In the genomic region with DNA sequence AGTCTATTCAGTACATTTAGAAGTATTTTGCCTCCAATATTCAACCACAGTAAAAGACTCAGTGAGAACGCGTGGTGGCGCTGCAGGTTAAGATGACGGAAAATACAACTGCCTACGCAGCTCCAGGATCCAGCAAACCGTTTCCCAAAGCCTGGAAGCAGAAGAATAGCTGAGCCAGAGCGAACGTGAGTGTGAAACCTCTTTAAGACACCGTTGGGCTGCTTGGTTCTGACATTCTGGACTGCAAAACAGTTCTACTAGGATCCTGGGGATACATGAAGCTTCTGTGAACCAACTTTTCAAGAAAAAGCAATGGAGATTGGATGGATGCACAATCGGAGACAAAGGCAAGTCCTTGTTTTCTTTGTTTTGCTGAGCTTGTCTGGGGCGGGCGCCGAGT, we compare ENCODE assay signal across 8 cellular contexts. TPM values are rescaled to one million over a fixed set of nuclear protein-coding genes. Genes with fewer than 3 reads are reported as not detected.
DNase-seq lines count a peak whose midpoint lies in the region; ATAC-seq, FAIRE-seq and TF ChIP-seq lines count a peak whose summit lies in the region.

PCDHB16 (plus strand) TSS at position 140 of the 400 bp plus-strand sequence; CDS start at position 313, 173 bp downstream.

- H3K27ac ChIP-seq in pancreas, result no peak within 1 kb of the TSS

- H3K36me3 ChIP-seq in pancreas, result no peaks in the 10 kb centered on the region

- H3K4me1 ChIP-seq in pancreas, result no peaks in the 10 kb centered on the region

- no peak for FAIRE-seq in pancreas (lab: Jason Lieb, UNC)

- peaks cover 0 to 4% (median 0%) of the 10 kb centered on the region in 4 donors for H3K9me3 ChIP-seq in pancreas

- ATAC-seq in pancreas (peak in 3 of 4 donors; percentile 58 to 81 (median 59)), left colon (no peak)
- ATAC-seq in activated CD4-positive, CD25-positive, alpha-beta regulatory T cell treated with anti-CD3 and anti-CD28 coated beads, Interleukin-2, amount 50 U/mL, for 24 hours, result no peak

- no peak for TF ChIP-seq CTCF in pancreas (IDR thresholded peaks at IDR 0.05)

- 11 to 17% methylated on average over 13 of the region's 13 CpGs for WGBS in pancreas, 2 donors

- H3K27me3 ChIP-seq in pancreas, result peaks cover 0 to 2% (median 0%) of the 10 kb centered on the region in 4 donors

- H3K4me3 ChIP-seq in pancreas, result peak within 1 kb of the TSS in 1 of 4 donors; percentile 14

- intact Hi-C loops in pancreas (cut with DNase I) (no loop called here), left colon (cut with DNase I, micrococcal nuclease) (no loop called here)

- DNase-seq in EL (peak; percentile 38), NCI-H82 (lab: John Stamatoyannopoulos, UW) (peak; percentile 38), fibroblast of peridontal ligament (ENCODE audit: extremely low read depth) (peak; percentile 35), pancreas (peak in 2 of 6 donors; percentile 25 to 30), left colon (no peak), NCI-H1048 (lab: John Stamatoyannopoulos, UW) (no peak)
- DNase-seq in activated T-cell treated with anti-CD3 and anti-CD28 coated beads, Interleukin-2, amount 50 U/mL, for 48 hours, result no peak

RNA-seq across cellular contexts. Expression of gene PCDHB16, which starts in this region (rescaled TPM):
- total RNA-seq in pancreas, result 1 to 10 TPM in 5 of 6 donors, under 1 TPM in 1; 0.98 to 2.5 (median 1.8) TPM
- polyA plus RNA-seq in pancreas, result 1 to 10 TPM in 1 of 2 donors, under 1 TPM in 1; 0.87 to 1.5 TPM
- 1 to 10 TPM in 1 of 2 donors, under 1 TPM in 1; 0.34 to 1.2 TPM for total RNA-seq in left colon

Comparison
In these comparisons a context has a peak if more than half of its experiments do, and no peak if none do; other contexts are left out.
1. DNase-seq: peak in EL (single experiment), NCI-H82 (single experiment) and fibroblast of peridontal ligament (single experiment); none in left colon (0 of 2), NCI-H1048 (single experiment) and activated T-cell treated with anti-CD3 and anti-CD28 coated beads, Interleukin-2, amount 50 U/mL, for 48 hours (0 of 2).
2. ATAC-seq: peak in pancreas (3 of 4); none in left colon (single experiment) and activated CD4-positive, CD25-positive, alpha-beta regulatory T cell treated with anti-CD3 and anti-CD28 coated beads, Interleukin-2, amount 50 U/mL, for 24 hours (0 of 2).